Comparison of ENCODE assay signal across 1 cellular context in genomic region chr15:30872341-30872748, GRCh38.
A peak's percentile ranks its signal among the peaks of the same experiment; 100 is the strongest.
TF ChIP-seq lines count a peak whose summit lies in the region.

No MANE protein-coding gene starts in this region.

TF ChIP-seq in HEK293, 187 proteins besides CTCF, POLR2A, EP300 and RAD21 (continued from another document):
- no peak for TF ChIP-seq ZNF785 (tag by site-specific recombination; IDR thresholded peaks at IDR 0.05)
- no peak for TF ChIP-seq SCRT1 (tag by site-specific recombination; IDR thresholded peaks at IDR 0.05; ENCODE audit: borderline replicate concordance)
- TF ChIP-seq ZNF677 (tag by site-specific recombination; IDR thresholded peaks at IDR 0.05), result no peak
- 0 out of 2 replicates have a peak, but pooled peaks have one; percentile 43 for TF ChIP-seq ZBTB17 (tag by site-specific recombination; IDR thresholded peaks at IDR 0.05)
- no peak for TF ChIP-seq ZNF24 (tag by site-specific recombination; IDR thresholded peaks at IDR 0.05)
